15 cellular contexts compared by ENCODE assay signal in the genomic region with DNA sequence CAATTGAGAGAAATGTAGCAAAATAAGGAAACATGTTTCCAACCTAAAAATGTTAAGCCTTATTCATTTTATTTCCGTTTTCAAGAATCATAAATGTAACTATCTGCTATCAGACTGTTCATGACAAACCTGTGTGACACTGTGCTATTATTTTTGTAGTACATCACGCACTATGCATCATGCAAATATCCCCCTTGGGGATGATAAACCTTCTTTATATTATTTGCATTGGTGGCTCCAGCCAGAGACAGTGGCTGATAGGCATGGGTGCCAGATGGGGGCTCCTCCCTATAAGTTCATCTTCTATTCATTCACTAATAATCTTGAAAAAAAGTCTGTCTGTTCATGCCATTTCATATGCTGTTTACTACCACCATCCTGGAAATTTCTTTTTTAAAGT. TPM values are rescaled to one million over a fixed set of nuclear protein-coding genes. Genes with fewer than 3 reads are reported as not detected.
DNase-seq lines count a peak whose midpoint lies in the region; ATAC-seq and TF ChIP-seq lines count a peak whose summit lies in the region.
"Had no signal": no experiment of that assay in that cellular context is flagged by ENCODE, and none has a peak within 500 bp of the region (broad histone marks: within the 10 kb centered on the region; RNA-seq: fewer than 3 reads in every experiment).

No MANE protein-coding gene starts in this region.

- DNase-seq in Karpas-422 (peak; percentile 94), NCI-H526 (lab: John Stamatoyannopoulos, UW) (peak; percentile 97 to 98), dorsolateral prefrontal cortex (no peak), islet precursor cell (no peak)
- DNase-seq in activated naive CD8-positive, alpha-beta T cell treated with anti-CD3 and anti-CD28 coated beads for 36 hours, result no peak
- DNase-seq: H7, MV-4-11, NCI-H146, NCI-H226, SHP77, T-helper 1 cell had no signal

- peaks cover 37% of the 10 kb centered on the region for H3K4me1 ChIP-seq in BLaER1
- H3K4me1 ChIP-seq in Karpas-422 (ENCODE audit: low read length), result peaks cover 69% of the 10 kb centered on the region

- TF ChIP-seq CTCF in dorsolateral prefrontal cortex (IDR thresholded peaks at IDR 0.05 in 54 of 56, conservative IDR thresholded peaks at IDR 0.05 in 2 of 56; ENCODE audit: low read depth in 1 of 56, partially characterized antibody in 56 of 56), result no peak

- no peaks in the 10 kb centered on the region for H4K20me1 ChIP-seq in BLaER1
- no peaks in the 10 kb centered on the region for H4K20me1 ChIP-seq in Karpas-422 (ENCODE audit: insufficient read depth, low read depth, low read length)

- H2AFZ ChIP-seq in Karpas-422 (ENCODE audit: low read length), result no peak overlapping the region

- H3K27me3 ChIP-seq in BLaER1 (no peaks in the 10 kb centered on the region), Karpas-422 (ENCODE audit: low read length) (no peaks in the 10 kb centered on the region), dorsolateral prefrontal cortex (no peaks in the 10 kb centered on the region)

- H3K9me3 ChIP-seq in BLaER1 (no peaks in the 10 kb centered on the region), Karpas-422 (ENCODE audit: low read length) (no peaks in the 10 kb centered on the region)

- H3K27ac Mint-ChIP-seq in activated naive CD8-positive, alpha-beta T cell treated with anti-CD3 and anti-CD28 coated beads for 36 hours, result no peak overlapping the region

- H3K79me2 ChIP-seq in Karpas-422 (ENCODE audit: low read length), result no peaks in the 10 kb centered on the region

- H3K27me3 Mint-ChIP-seq in activated naive CD8-positive, alpha-beta T cell treated with anti-CD3 and anti-CD28 coated beads for 36 hours, result peaks cover 2% of the 10 kb centered on the region

- H3K27ac ChIP-seq in BLaER1 (no peak overlapping the region), Karpas-422 (ENCODE audit: low read length) (peak overlapping the region; percentile 99), dorsolateral prefrontal cortex (peak overlapping the region in 44 of 59 donors; percentile 2 to 86 (median 66))

- H3K9me2 ChIP-seq in Karpas-422 (replicated peaks; ENCODE audit: insufficient read depth, low read length), result no peaks in the 10 kb centered on the region

- H3K36me3 ChIP-seq in BLaER1 (no peaks in the 10 kb centered on the region), Karpas-422 (ENCODE audit: insufficient read depth, low read length) (no peaks in the 10 kb centered on the region)

- ATAC-seq in HG02571 (IDR thresholded peaks at IDR 0.05; ENCODE audit: unreplicated experiment), result no peak
- no peak for ATAC-seq in HG02840 (IDR thresholded peaks at IDR 0.05; ENCODE audit: low FRiP score, unreplicated experiment)
- ATAC-seq: SK-N-SH treated with all-trans-retinoic acid at 6 μM for 48 hours had no signal

- intact Hi-C loops in dorsolateral prefrontal cortex (cut with DNase I), result no loop called here

- peak overlapping the region; percentile 69 for H3K4me2 ChIP-seq in BLaER1
- H3K4me2 ChIP-seq in Karpas-422 (ENCODE audit: low read depth, low read length, poor library complexity, severe bottlenecking), result peak overlapping the region; percentile 69

- no peak overlapping the region for H3K4me3 ChIP-seq in BLaER1
- H3K4me3 ChIP-seq in Karpas-422 (ENCODE audit: low read length), result peak overlapping the region; percentile 45
- no peak overlapping the region for H3K4me3 ChIP-seq in dorsolateral prefrontal cortex

- H3K9ac ChIP-seq in BLaER1 (no peak overlapping the region), Karpas-422 (ENCODE audit: low read length) (peak overlapping the region; percentile 69)

- H3K4me1 Mint-ChIP-seq in activated naive CD8-positive, alpha-beta T cell treated with anti-CD3 and anti-CD28 coated beads for 36 hours, result no peaks in the 10 kb centered on the region

- no peak overlapping the region for H3K4me3 Mint-ChIP-seq in activated naive CD8-positive, alpha-beta T cell treated with anti-CD3 and anti-CD28 coated beads for 36 hours

- H3K9me3 Mint-ChIP-seq in activated naive CD8-positive, alpha-beta T cell treated with anti-CD3 and anti-CD28 coated beads for 36 hours, result no peaks in the 10 kb centered on the region

- no peaks in the 10 kb centered on the region for H3K36me3 Mint-ChIP-seq in activated naive CD8-positive, alpha-beta T cell treated with anti-CD3 and anti-CD28 coated beads for 36 hours

RNA-seq across cellular contexts. Expression of a gene that starts 7.1 kb away (rescaled TPM):
- 80.1 and 81.6 TPM in 2 replicates for total RNA-seq in Karpas-422 (2014; rRNA removed; shearing (Covaris generic); ENCODE audit: low replicate concordance)
- 100 to 1,000 TPM; 181 to 405 (median 243) TPM for total RNA-seq in dorsolateral prefrontal cortex
- under 1 TPM; 0.54 to 0.82 TPM for total RNA-seq in activated naive CD8-positive, alpha-beta T cell treated with anti-CD3 and anti-CD28 coated beads for 36 hours

Comparison
In these comparisons a context has a peak if more than half of its experiments do, and no peak if none do; other contexts are left out.
1. DNase-seq: peak in Karpas-422 (single experiment) and NCI-H526 (2 of 2); none in dorsolateral prefrontal cortex (0 of 10), islet precursor cell (single experiment) and activated naive CD8-positive, alpha-beta T cell treated with anti-CD3 and anti-CD28 coated beads for 36 hours (single experiment).
2. RNA of a gene that starts 7.1 kb away (total RNA-seq): 181 to 405 TPM in dorsolateral prefrontal cortex and 80.1 to 81.6 TPM in Karpas-422; 0.54 to 0.82 TPM in activated naive CD8-positive, alpha-beta T cell treated with anti-CD3 and anti-CD28 coated beads for 36 hours; every median in the first group is over 10 times any median in the second.